Comparison of ENCODE assay signal across 22 cellular contexts in the genomic region with DNA sequence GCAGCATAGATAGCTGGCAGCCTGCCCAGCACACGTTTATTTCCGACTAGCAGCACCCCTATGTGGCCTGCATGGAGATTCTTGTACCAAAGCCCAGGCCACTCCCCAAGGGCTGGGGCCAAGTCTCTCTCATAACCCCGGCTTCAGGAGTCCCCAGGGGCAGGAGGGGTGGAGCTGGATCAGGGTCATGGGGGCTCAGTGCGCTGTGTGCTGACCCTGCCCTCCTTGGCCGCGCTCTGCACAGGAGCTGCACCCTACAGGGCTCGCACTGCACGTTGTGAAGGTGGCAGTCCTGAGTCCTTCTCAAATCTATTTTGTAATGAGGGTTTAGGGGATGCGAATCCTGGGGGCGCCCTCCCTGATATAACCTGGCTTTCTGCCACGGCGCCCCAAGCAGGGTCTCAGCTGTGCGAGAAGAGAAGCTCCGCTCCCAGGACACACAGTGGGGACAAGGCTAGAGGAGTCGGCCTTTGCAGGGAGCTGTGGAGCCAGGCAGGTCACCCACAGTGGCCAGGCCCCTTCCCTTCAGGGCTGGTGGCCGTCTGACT. TPM values are rescaled to one million over a fixed set of nuclear protein-coding genes. Genes with fewer than 3 reads are reported as not detected.
DNase-seq lines count a peak whose midpoint lies in the region; FAIRE-seq and TF ChIP-seq lines count a peak whose summit lies in the region.
"Had no signal": no experiment of that assay in that cellular context is flagged by ENCODE, and none has a peak within 500 bp of the region (broad histone marks: within the 10 kb centered on the region; RNA-seq: fewer than 3 reads in every experiment).

No MANE protein-coding gene starts in this region.

- DNase-seq in DMS79 treated with DMSO at 0.1 percent for 48 hours (lab: John Stamatoyannopoulos, UW) (peak; percentile 7), DMS79 (lab: John Stamatoyannopoulos, UW) (no peak), NCI-H1694 (lab: John Stamatoyannopoulos, UW) (peak; percentile 24), chondrocyte (ENCODE audit: low spot score) (peak; percentile 83), neural progenitor cell (ENCODE audit: low spot score) (no peak), GM10266 (ENCODE audit: extremely low spot score) (no peak), endodermal cell (no peak), HTR-8/SVneo (ENCODE audit: insufficient read length, low spot score) (no peak)
- DNase-seq: activated CD4-positive, alpha-beta memory T cell treated with anti-CD3 and anti-CD28 coated beads, Interleukin-2, amount 10 ng/mL, durations not matched to agents 7 days and 5 days; activated naive CD4-positive, alpha-beta T cell treated with anti-CD3 and anti-CD28 coated beads, Interleukin-2, amount 10 ng/mL, durations not matched to agents 7 days and 5 days; activated T-cell treated with anti-CD3 and anti-CD28 coated beads, Interleukin-2, amount 50 U/mL, for 4 hours; IMR-90; NCI-H187; NCI-H774 had no signal

- no peaks in the 10 kb centered on the region for H3F3A ChIP-seq in neural progenitor cell (ENCODE audit: low read depth)

- H4K20me1 ChIP-seq in neural progenitor cell (ENCODE audit: low read depth): no peaks in the 10 kb centered on the region

- FAIRE-seq in HTR-8/SVneo (lab: Jason Lieb, UNC): no peak
- FAIRE-seq: A204.1, astrocyte, endometrium, islet of Langerhans had no signal

- H3K27ac ChIP-seq in neural progenitor cell (no peak overlapping the region), endodermal cell (ENCODE audit: low read depth, low read length) (no peak overlapping the region)
- H3K27ac ChIP-seq: BLaER1, hepatocyte had no signal

- H3K4me1 ChIP-seq in neural progenitor cell (no peaks in the 10 kb centered on the region), endodermal cell (ENCODE audit: control insufficient read depth, insufficient read depth, low read length) (no peaks in the 10 kb centered on the region)

- TF ChIP-seq CTCF in chondrocyte (IDR thresholded peaks at IDR 0.05): no peak
- no peak for TF ChIP-seq CTCF in neural progenitor cell (IDR thresholded peaks at IDR 0.05)
- TF ChIP-seq CTCF in GM10266 (IDR thresholded peaks at IDR 0.05; ENCODE audit: control insufficient read depth, insufficient read depth, low read depth, missing control alignments): no peak
- TF ChIP-seq CTCF in endodermal cell (conservative IDR thresholded peaks at IDR 0.05): no peak

- H3K36me3 ChIP-seq in neural progenitor cell (no peaks in the 10 kb centered on the region), endodermal cell (ENCODE audit: control insufficient read depth, insufficient read depth, low read length) (no peaks in the 10 kb centered on the region)

- H3K27ac Mint-ChIP-seq in chondrocyte (ENCODE audit: unreplicated experiment): no peak overlapping the region
- H3K27ac Mint-ChIP-seq in neural progenitor cell: peak overlapping the region; percentile 69
- no peak overlapping the region for H3K27ac Mint-ChIP-seq in endodermal cell
- H3K27ac Mint-ChIP-seq: activated CD4-positive, alpha-beta memory T cell treated with anti-CD3 and anti-CD28 coated beads, Interleukin-2, amount 10 ng/mL, durations not matched to agents 7 days and 5 days; activated naive CD4-positive, alpha-beta T cell treated with anti-CD3 and anti-CD28 coated beads, Interleukin-2, amount 10 ng/mL, durations not matched to agents 7 days and 5 days; natural killer cell treated with Interleukin-12 subunit alpha and Interleukin-12 subunit beta and Interleukin-15 and Interleukin-18, amount 100 ng/mL, for 72 hours; T-helper 2 cell treated with Interferon-gamma antibody and Interleukin-4, amounts not matched to agents 5 μg/mL and 100 μg/mL, for 36 hours had no signal

- H3K4me2 ChIP-seq in neural progenitor cell: no peak overlapping the region
- H3K4me2 ChIP-seq: BLaER1, hepatocyte had no signal

- no peak overlapping the region for H3K9ac ChIP-seq in neural progenitor cell
- no peak overlapping the region for H3K9ac ChIP-seq in endodermal cell (ENCODE audit: extremely low read depth, low read length, poor library complexity, severe bottlenecking)
- H3K9ac ChIP-seq: BLaER1 had no signal

- H3K27me3 ChIP-seq in neural progenitor cell (no peaks in the 10 kb centered on the region), endodermal cell (ENCODE audit: control insufficient read depth, insufficient read depth, low read length, poor library complexity, severe bottlenecking) (no peaks in the 10 kb centered on the region)
- H3K27me3 ChIP-seq: BLaER1, hepatocyte had no signal

- peaks cover 24% of the 10 kb centered on the region for H3K27me3 Mint-ChIP-seq in chondrocyte (ENCODE audit: low read depth)
- H3K27me3 Mint-ChIP-seq in neural progenitor cell (ENCODE audit: insufficient read depth, low read depth): peaks cover 8% of the 10 kb centered on the region
- H3K27me3 Mint-ChIP-seq in endodermal cell (ENCODE audit: insufficient read depth): no peaks in the 10 kb centered on the region
- H3K27me3 Mint-ChIP-seq: activated CD4-positive, alpha-beta memory T cell treated with anti-CD3 and anti-CD28 coated beads, Interleukin-2, amount 10 ng/mL, durations not matched to agents 7 days and 5 days; natural killer cell treated with Interleukin-12 subunit alpha and Interleukin-12 subunit beta and Interleukin-15 and Interleukin-18, amount 100 ng/mL, for 72 hours had no signal

- H3K36me3 Mint-ChIP-seq in chondrocyte (ENCODE audit: low read depth) (no peaks in the 10 kb centered on the region), neural progenitor cell (peaks cover 2% of the 10 kb centered on the region), endodermal cell (ENCODE audit: low read depth) (peaks cover 32% of the 10 kb centered on the region)
- H3K36me3 Mint-ChIP-seq: activated naive CD4-positive, alpha-beta T cell treated with anti-CD3 and anti-CD28 coated beads, Interleukin-2, amount 10 ng/mL, durations not matched to agents 7 days and 5 days had no signal

- H3K4me3 ChIP-seq in neural progenitor cell (no peak overlapping the region), endodermal cell (ENCODE audit: low read length) (no peak overlapping the region)
- H3K4me3 ChIP-seq: BLaER1, hepatocyte had no signal

- no peaks in the 10 kb centered on the region for H3K79me2 ChIP-seq in neural progenitor cell (ENCODE audit: low read depth)
- H3K79me2 ChIP-seq: hepatocyte had no signal

- no peak overlapping the region for H3K4me3 Mint-ChIP-seq in chondrocyte (ENCODE audit: unreplicated experiment)
- no peak overlapping the region for H3K4me3 Mint-ChIP-seq in neural progenitor cell
- H3K4me3 Mint-ChIP-seq in endodermal cell: no peak overlapping the region
- H3K4me3 Mint-ChIP-seq: activated CD4-positive, alpha-beta memory T cell treated with anti-CD3 and anti-CD28 coated beads, Interleukin-2, amount 10 ng/mL, durations not matched to agents 7 days and 5 days; activated naive CD4-positive, alpha-beta T cell treated with anti-CD3 and anti-CD28 coated beads, Interleukin-2, amount 10 ng/mL, durations not matched to agents 7 days and 5 days; activated T-cell treated with anti-CD3 and anti-CD28 coated beads, Interleukin-2, amount 50 U/mL, for 4 hours; natural killer cell treated with Interleukin-12 subunit alpha and Interleukin-12 subunit beta and Interleukin-15 and Interleukin-18, amount 100 ng/mL, for 72 hours; T-helper 2 cell treated with Interferon-gamma antibody and Interleukin-4, amounts not matched to agents 5 μg/mL and 100 μg/mL, for 36 hours had no signal

- no peaks in the 10 kb centered on the region for H3K9me3 Mint-ChIP-seq in chondrocyte (ENCODE audit: low read depth)
- no peaks in the 10 kb centered on the region for H3K9me3 Mint-ChIP-seq in neural progenitor cell
- H3K9me3 Mint-ChIP-seq in endodermal cell: peaks cover 29% of the 10 kb centered on the region

- 85 to 87% methylated on average over 6 to 16 of the region's 16 CpGs for WGBS in endodermal cell (ENCODE audit: insufficient coverage in 1 of 2, insufficient read length in 1 of 2), 2 experiments

- H2AFZ ChIP-seq in neural progenitor cell (replicated peaks): no peak overlapping the region
- H2AFZ ChIP-seq: hepatocyte had no signal

- H3K9me3 ChIP-seq in neural progenitor cell (ENCODE audit: low read depth): no peaks in the 10 kb centered on the region
- no peaks in the 10 kb centered on the region for H3K9me3 ChIP-seq in endodermal cell (ENCODE audit: control insufficient read depth, low read length)

- H3K4me1 Mint-ChIP-seq in chondrocyte (ENCODE audit: low read depth) (no peaks in the 10 kb centered on the region), neural progenitor cell (peaks cover 3% of the 10 kb centered on the region), endodermal cell (no peaks in the 10 kb centered on the region)
- H3K4me1 Mint-ChIP-seq: activated naive CD4-positive, alpha-beta T cell treated with anti-CD3 and anti-CD28 coated beads, Interleukin-2, amount 10 ng/mL, durations not matched to agents 7 days and 5 days had no signal

RNA-seq across cellular contexts. Expression of a gene that starts 28.6 kb away (rescaled TPM):
- not detected in 3 replicates for total RNA-seq in chondrocyte
- 1.3 and 3.2 TPM in 2 replicates for total RNA-seq in neural progenitor cell (ENCODE audit: low replicate concordance)
- 10 to 100 TPM; 11.2 to 13.9 TPM for total RNA-seq in endodermal cell
- 63.1 TPM for polyA plus RNA-seq in endodermal cell (2013, experiment 1 of 2)
- polyA plus RNA-seq in endodermal cell (2013, experiment 2 of 2): 59.4 TPM
- total RNA-seq: IMR-90 had no signal
- polyA plus RNA-seq: IMR-90 had no signal

Comparison
In these comparisons a context has a peak if more than half of its experiments do, and no peak if none do; other contexts are left out.
1. DNase-seq: peak in DMS79 treated with DMSO at 0.1 percent for 48 hours (single experiment), NCI-H1694 (single experiment) and chondrocyte (single experiment); none in DMS79 (single experiment), neural progenitor cell (single experiment), GM10266 (single experiment), endodermal cell (single experiment) and HTR-8/SVneo (single experiment).